In genomic region chr10:108629843-108630242, GRCh38 we compare ENCODE assay signal across 20 cellular contexts.
DNase-seq lines count a peak whose midpoint lies in the region; ATAC-seq and TF ChIP-seq lines count a peak whose summit lies in the region.
"Had no signal": no experiment of that assay in that cellular context is flagged by ENCODE, and none has a peak within 500 bp of the region (broad histone marks: within the 10 kb centered on the region; RNA-seq: fewer than 3 reads in every experiment).

No MANE protein-coding gene starts in this region.

- no peaks in the 10 kb centered on the region for H3K36me3 Mint-ChIP-seq in stimulated activated memory B cell treated with anti-CD40 and anti-IgM and Interleukin-4, amounts not matched to agents 10 μg/mL and 1 μg/mL and 100 μg/mL, for 72 hours
- H3K36me3 Mint-ChIP-seq: CD8-positive, alpha-beta memory T cell had no signal

- peaks cover 34% of the 10 kb centered on the region for H3K4me1 Mint-ChIP-seq in stimulated activated memory B cell treated with anti-CD40 and anti-IgM and Interleukin-4, amounts not matched to agents 10 μg/mL and 1 μg/mL and 100 μg/mL, for 72 hours
- H3K4me1 Mint-ChIP-seq: activated CD4-positive, alpha-beta memory T cell treated with anti-CD3 and anti-CD28 coated beads, Interleukin-2, amount 10 ng/mL, durations not matched to agents 7 days and 5 days; CD8-positive, alpha-beta memory T cell had no signal

- H3K4me3 Mint-ChIP-seq in stimulated activated memory B cell treated with anti-CD40 and anti-IgM and Interleukin-4, amounts not matched to agents 10 μg/mL and 1 μg/mL and 100 μg/mL, for 72 hours = no peak overlapping the region
- H3K4me3 Mint-ChIP-seq: activated CD4-positive, alpha-beta memory T cell treated with anti-CD3 and anti-CD28 coated beads, Interleukin-2, amount 10 ng/mL, durations not matched to agents 7 days and 5 days; CD8-positive, alpha-beta memory T cell had no signal

- no peaks in the 10 kb centered on the region for H3K9me3 Mint-ChIP-seq in stimulated activated memory B cell treated with anti-CD40 and anti-IgM and Interleukin-4, amounts not matched to agents 10 μg/mL and 1 μg/mL and 100 μg/mL, for 72 hours
- H3K9me3 Mint-ChIP-seq: activated CD4-positive, alpha-beta memory T cell treated with anti-CD3 and anti-CD28 coated beads, Interleukin-2, amount 10 ng/mL, durations not matched to agents 7 days and 5 days had no signal

- H3K27ac Mint-ChIP-seq in stimulated activated memory B cell treated with anti-CD40 and anti-IgM and Interleukin-4, amounts not matched to agents 10 μg/mL and 1 μg/mL and 100 μg/mL, for 72 hours = peak overlapping the region; percentile 17
- H3K27ac Mint-ChIP-seq: activated CD4-positive, alpha-beta memory T cell treated with anti-CD3 and anti-CD28 coated beads, Interleukin-2, amount 10 ng/mL, durations not matched to agents 7 days and 5 days; CD8-positive, alpha-beta memory T cell had no signal

- in situ Hi-C loops in GM13977 (cut with MboI; ENCODE audit: low pct_unique_long_range_greater_than_20kb, low sequenced_read_pairs, unreplicated experiment) = no loop called here

- no peak for ATAC-seq in stimulated activated memory B cell treated with anti-CD40 and anti-IgM and Interleukin-4, amounts not matched to agents 10 μg/mL and 1 μg/mL and 100 μg/mL, for 72 hours
- ATAC-seq in GM21515 (IDR thresholded peaks at IDR 0.05; ENCODE audit: unreplicated experiment) = no peak
- ATAC-seq: left ventricle myocardium superior, SK-N-SH treated with all-trans-retinoic acid at 6 μM for 48 hours had no signal

- intact Hi-C loops in cardiac septum (cut with DNase I) = no loop called here

- H3K4me3 ChIP-seq in fibroblast of pulmonary artery (replicated peaks; ENCODE audit: low read depth, low read length) = no peak overlapping the region
- H3K4me3 ChIP-seq: cardiac muscle cell, testis, uterus had no signal

- no peaks in the 10 kb centered on the region for H3K27me3 Mint-ChIP-seq in stimulated activated memory B cell treated with anti-CD40 and anti-IgM and Interleukin-4, amounts not matched to agents 10 μg/mL and 1 μg/mL and 100 μg/mL, for 72 hours
- H3K27me3 Mint-ChIP-seq: activated CD4-positive, alpha-beta memory T cell treated with anti-CD3 and anti-CD28 coated beads, Interleukin-2, amount 10 ng/mL, durations not matched to agents 7 days and 5 days; CD8-positive, alpha-beta memory T cell had no signal

- DNase-seq in GM03348 (ENCODE audit: low spot score) (peak; percentile 19), RPMI7951 (ENCODE audit: low read depth) (peak; percentile 26), fibroblast of pulmonary artery (ENCODE audit: low read depth) (peak; percentile 3), GM13977 (ENCODE audit: low spot score) (no peak), cardiac septum (ENCODE audit: low spot score) (no peak)
- DNase-seq: activated CD4-positive, alpha-beta memory T cell treated with anti-CD3 and anti-CD28 coated beads, Interleukin-2, amount 10 ng/mL, durations not matched to agents 7 days and 5 days; activated effector memory CD4-positive, alpha-beta T cell treated with Interleukin-2 at 50 U/mL for 16 hours; CD8-positive, alpha-beta memory T cell; hippocampal formation; left ventricle myocardium superior; NCI-H1436 treated with DMSO at 0.1 percent for 48 hours; NCI-H524 treated with DMSO at 0.1 percent for 48 hours; RPMI8226; T1000; testis; uterus had no signal

- TF ChIP-seq CTCF in fibroblast of pulmonary artery (IDR thresholded peaks at IDR 0.05; ENCODE audit: low read length, missing control alignments) (no peak), GM13977 (IDR thresholded peaks at IDR 0.05; ENCODE audit: extremely low read depth, insufficient read depth, missing control alignments) (no peak)

Comparison
In these comparisons a context has a peak if more than half of its experiments do, and no peak if none do; other contexts are left out.
1. DNase-seq: peak in GM03348 (single experiment), RPMI7951 (single experiment) and fibroblast of pulmonary artery (single experiment); none in GM13977 (single experiment) and cardiac septum (single experiment).